17 cellular contexts compared by ENCODE assay signal in genomic region chr14:34780646-34781045, GRCh38.
DNase-seq lines count a peak whose midpoint lies in the region; ATAC-seq and TF ChIP-seq lines count a peak whose summit lies in the region.
"Had no signal": no experiment of that assay in that cellular context is flagged by ENCODE, and none has a peak within 500 bp of the region (broad histone marks: within the 10 kb centered on the region; RNA-seq: fewer than 3 reads in every experiment).

No MANE protein-coding gene starts in this region.

- H3K27me3 ChIP-seq in IMR-90 (ENCODE audit: control insufficient read depth, insufficient read depth, low read length) (no peaks in the 10 kb centered on the region), WERI-Rb-1 (ENCODE audit: insufficient read depth, low read depth, severe bottlenecking) (no peaks in the 10 kb centered on the region)
- H3K27me3 ChIP-seq: BLaER1 treated with 17β-estradiol and CSF1 and Interleukin-3, amounts not matched to agents 10 nM and 100 nM; esophagus squamous epithelium; neural progenitor cell had no signal

- TF ChIP-seq CTCF in IMR-90 (conservative IDR thresholded peaks at IDR 0.05; ENCODE audit: low read depth, low read length) = no peak
- no peak for TF ChIP-seq CTCF in natural killer cell (IDR thresholded peaks at IDR 0.05)
- TF ChIP-seq CTCF in WERI-Rb-1 (IDR thresholded peaks at IDR 0.05; ENCODE audit: low read depth, low read length) = no peak

- H3K27ac Mint-ChIP-seq in activated CD4-positive, alpha-beta T cell treated with anti-CD3 and anti-CD28 coated beads, Interleukin-2, amount 10 ng/mL, durations not matched to agents 24 days and 14 days = peak overlapping the region; percentile 29
- H3K27ac Mint-ChIP-seq in central memory CD8-positive, alpha-beta T cell (ENCODE audit: low read depth) = peak overlapping the region; percentile 79
- H3K27ac Mint-ChIP-seq in natural killer cell = peak overlapping the region; percentile 42 to 52
- H3K27ac Mint-ChIP-seq: neural progenitor cell had no signal

- H3K4ac ChIP-seq in IMR-90 (ENCODE audit: low read depth, low read length) = peak overlapping the region; percentile 54; the same call in 1 of the 2 replicates

- H3K9me3 ChIP-seq in IMR-90 (ENCODE audit: control insufficient read depth, insufficient read depth, low read length) (no peaks in the 10 kb centered on the region), WERI-Rb-1 (ENCODE audit: severe bottlenecking) (no peaks in the 10 kb centered on the region)
- H3K9me3 ChIP-seq: BLaER1 treated with 17β-estradiol and CSF1 and Interleukin-3, amounts not matched to agents 10 nM and 100 nM; esophagus squamous epithelium had no signal

- no TSS peak for BruUV-seq in IMR-90 (replicated peaks; lab: Mats Ljungman, UMichigan)

- DNase-seq in activated CD4-positive, alpha-beta T cell treated with anti-CD3 and anti-CD28 coated beads, Interleukin-2, amount 10 ng/mL, durations not matched to agents 24 days and 14 days = no peak
- no peak for DNase-seq in activated CD4-positive, alpha-beta T cell treated with anti-CD3 and anti-CD28 coated beads, Interleukin-2, amount 50 U/mL, for 1 hour
- DNase-seq in IMR-90 (no peak), natural killer cell (no peak), SW480 (ENCODE audit: low spot score) (no peak), WERI-Rb-1 (no peak), NCI-H510A (lab: John Stamatoyannopoulos, UW) (no peak)
- no peak for DNase-seq in central memory CD8-positive, alpha-beta T cell (ENCODE audit: low spot score in 2 of 2)
- DNase-seq: activated CD4-positive, alpha-beta T cell treated with anti-CD3 and anti-CD28 coated beads, Interleukin-2, amount 50 U/mL, for 4 hours; activated effector memory CD4-positive, alpha-beta T cell treated with Interleukin-2 at 50 U/mL for 16 hours; DMS79; esophagus squamous epithelium; head of caudate nucleus; KG1 had no signal

- H3K27ac ChIP-seq in IMR-90 (ENCODE audit: insufficient read depth, low read length) = no peak overlapping the region
- no peak overlapping the region for H3K27ac ChIP-seq in WERI-Rb-1
- H3K27ac ChIP-seq: esophagus squamous epithelium, neural progenitor cell had no signal

- H2AK9ac ChIP-seq in IMR-90 (replicated peaks; ENCODE audit: low read depth, low read length, poor library complexity) = no peak overlapping the region

- H2AK5ac ChIP-seq in IMR-90 (ENCODE audit: low read depth, low read length) = peak overlapping the region; percentile 77; the same call in 1 of the 2 replicates

- peak overlapping the region; percentile 87; the same call in 1 of the 2 replicates for H2BK20ac ChIP-seq in IMR-90 (ENCODE audit: low read depth, low read length)

- no peak overlapping the region for H3K56ac ChIP-seq in IMR-90 (ENCODE audit: extremely low read depth, insufficient read depth, low read length)

- in situ Hi-C loops in IMR-90 (cut with MboI; ENCODE audit: low sequenced_read_pairs) = no loop called here

- peak; percentile 35; the same call in 1 of the 2 replicates for ATAC-seq in IMR-90 (ENCODE audit: low read depth)
- ATAC-seq in central memory CD8-positive, alpha-beta T cell (replicated peaks; ENCODE audit: extremely low read depth, poor library complexity, severe bottlenecking) = no peak
- ATAC-seq in natural killer cell = no peak

- no peaks in the 10 kb centered on the region for H3K27me3 Mint-ChIP-seq in activated CD4-positive, alpha-beta T cell treated with anti-CD3 and anti-CD28 coated beads, Interleukin-2, amount 10 ng/mL, durations not matched to agents 24 days and 14 days
- H3K27me3 Mint-ChIP-seq in central memory CD8-positive, alpha-beta T cell = no peaks in the 10 kb centered on the region
- H3K27me3 Mint-ChIP-seq in natural killer cell (ENCODE audit: low read depth in 2 of 2) = no peaks in the 10 kb centered on the region

- no peak overlapping the region for H2AFZ ChIP-seq in IMR-90 (replicated peaks; ENCODE audit: low read length, poor library complexity)
- H2AFZ ChIP-seq: neural progenitor cell had no signal

- peak overlapping the region; percentile 81; the same call in 1 of the 2 replicates for H3K14ac ChIP-seq in IMR-90 (replicated peaks; ENCODE audit: low read depth, low read length)

- TF ChIP-seq RAD21 in IMR-90 (IDR thresholded peaks at IDR 0.05; ENCODE audit: low read length) = no peak

- H3K36me3 ChIP-seq in IMR-90 (ENCODE audit: control insufficient read depth, insufficient read depth, low read length) (peaks cover 11% of the 10 kb centered on the region), WERI-Rb-1 (peaks cover 82% of the 10 kb centered on the region)
- H3K36me3 ChIP-seq: neural progenitor cell had no signal

- H2BK15ac ChIP-seq in IMR-90 (ENCODE audit: low read depth, low read length) = peak overlapping the region; percentile 93; the same call in 2 of the 3 replicates

- H3K4me2 ChIP-seq in IMR-90 (ENCODE audit: low read depth, low read length) = no peak overlapping the region; the same call in 1 of the 2 replicates
- H3K4me2 ChIP-seq: neural progenitor cell had no signal

- intact Hi-C loops in activated CD4-positive, alpha-beta T cell treated with anti-CD3 and anti-CD28 coated beads, Interleukin-2, amount 10 ng/mL, durations not matched to agents 24 days and 14 days (cut with micrococcal nuclease) = no loop called here
- intact Hi-C loops in IMR-90 (cut with micrococcal nuclease) (no loop called here), natural killer cell (cut with micrococcal nuclease) (no loop called here)

- H3K4me1 ChIP-seq in IMR-90 (ENCODE audit: control insufficient read depth, insufficient read depth, low read length) = peaks cover 2% of the 10 kb centered on the region; the same call in 1 of the 2 replicates
- H3K4me1 ChIP-seq: neural progenitor cell had no signal

- H3K9me3 Mint-ChIP-seq in activated CD4-positive, alpha-beta T cell treated with anti-CD3 and anti-CD28 coated beads, Interleukin-2, amount 10 ng/mL, durations not matched to agents 24 days and 14 days = no peaks in the 10 kb centered on the region
- no peaks in the 10 kb centered on the region for H3K9me3 Mint-ChIP-seq in central memory CD8-positive, alpha-beta T cell
- no peaks in the 10 kb centered on the region for H3K9me3 Mint-ChIP-seq in natural killer cell
- H3K9me3 Mint-ChIP-seq: neural progenitor cell had no signal

- H3K23ac ChIP-seq in IMR-90 (ENCODE audit: low read depth, low read length) = peak overlapping the region; percentile 54; the same call in 1 of the 2 replicates

- H4K8ac ChIP-seq in IMR-90 (ENCODE audit: low read depth in 2 of 2, low read length in 2 of 2) = peak overlapping the region in 1 of 2 experiments; percentile 92; a peak in 2 of 4 replicates

- dilution Hi-C loops in IMR-90 (cut with HindIII; ENCODE audit: low sequenced_read_pairs, unreplicated experiment) = no loop called here

- peaks cover 8% of the 10 kb centered on the region in 2 experiments; a peak in 2 of 4 replicates for H3K79me1 ChIP-seq in IMR-90 (ENCODE audit: low read depth in 1 of 2, low read length in 2 of 2)

- POLR2A ChIA-PET in IMR-90 (lab: Charles Lee; ENCODE audit: unreplicated experiment) = interaction anchor here (0.6 kb wide), 1 partner anchor 680 kb away, joined by 6 read pairs; no protein-coding TSS in a partner anchor

- peaks cover 7% of the 10 kb centered on the region for H3K4me1 Mint-ChIP-seq in activated CD4-positive, alpha-beta T cell treated with anti-CD3 and anti-CD28 coated beads, Interleukin-2, amount 10 ng/mL, durations not matched to agents 24 days and 14 days
- H3K4me1 Mint-ChIP-seq in central memory CD8-positive, alpha-beta T cell = peaks cover 7% of the 10 kb centered on the region
- H3K4me1 Mint-ChIP-seq in natural killer cell = peaks cover 0 to 6% of the 10 kb centered on the region in 2 donors
- H3K4me1 Mint-ChIP-seq: neural progenitor cell had no signal

- peak overlapping the region; percentile 75; the same call in 1 of the 2 replicates for H3K18ac ChIP-seq in IMR-90 (ENCODE audit: low read depth, low read length)

- CTCF ChIA-PET in IMR-90 (lab: Yijun Ruan, JAX) = interaction anchor here (0.6 kb wide), 2 partner anchors 20 to 877 kb away, joined by 3 to 4 read pairs; no protein-coding TSS in a partner anchor

- peak overlapping the region; percentile 89 for H2BK120ac ChIP-seq in IMR-90 (ENCODE audit: low read depth, low read length)

- peak overlapping the region; percentile 78 for H2BK5ac ChIP-seq in IMR-90 (ENCODE audit: low read depth, low read length, poor library complexity, severe bottlenecking)

- TF ChIP-seq POLR2A in IMR-90 (IDR thresholded peaks at IDR 0.05; ENCODE audit: low read depth, low read length) = no peak

- H3K9me1 ChIP-seq in IMR-90 (ENCODE audit: insufficient read depth, low read length) = 0 out of 2 replicates have a peak, but pooled peaks cover 2% of the 10 kb centered on the region

- peak overlapping the region; percentile 96; the same call in 1 of the 2 replicates for H4K5ac ChIP-seq in IMR-90 (ENCODE audit: low read depth, low read length)

- H3K36me3 Mint-ChIP-seq in activated CD4-positive, alpha-beta T cell treated with anti-CD3 and anti-CD28 coated beads, Interleukin-2, amount 10 ng/mL, durations not matched to agents 24 days and 14 days (ENCODE audit: low read depth) = peaks cover 60% of the 10 kb centered on the region
- peaks cover 52% of the 10 kb centered on the region for H3K36me3 Mint-ChIP-seq in central memory CD8-positive, alpha-beta T cell (ENCODE audit: insufficient read depth)
- H3K36me3 Mint-ChIP-seq in natural killer cell = peaks cover 30% of the 10 kb centered on the region

- H3K4me3 ChIP-seq in IMR-90 (ENCODE audit: insufficient read depth, low read depth, low read length) = no peak overlapping the region
- H3K4me3 ChIP-seq in WERI-Rb-1 (ENCODE audit: low read depth, low read length) = no peak overlapping the region
- H3K4me3 ChIP-seq: BLaER1 treated with 17β-estradiol and CSF1 and Interleukin-3, amounts not matched to agents 10 nM and 100 nM; esophagus squamous epithelium; lung; neural progenitor cell had no signal

- H3K4me3 Mint-ChIP-seq in activated CD4-positive, alpha-beta T cell treated with anti-CD3 and anti-CD28 coated beads, Interleukin-2, amount 10 ng/mL, durations not matched to agents 24 days and 14 days = no peak overlapping the region
- no peak overlapping the region for H3K4me3 Mint-ChIP-seq in central memory CD8-positive, alpha-beta T cell
- no peak overlapping the region for H3K4me3 Mint-ChIP-seq in natural killer cell
- H3K4me3 Mint-ChIP-seq: neural progenitor cell had no signal

- no peaks in the 10 kb centered on the region for H4K20me1 ChIP-seq in IMR-90 (ENCODE audit: insufficient read depth, low read length)

- H4K91ac ChIP-seq in IMR-90 (ENCODE audit: insufficient read depth, low read depth, low read length) = peak overlapping the region; percentile 42; the same call in 1 of the 2 replicates

- no peak overlapping the region for H3K9ac ChIP-seq in IMR-90 (ENCODE audit: low read depth, low read length)
- H3K9ac ChIP-seq: neural progenitor cell had no signal

TF ChIP-seq in IMR-90, 13 proteins besides CTCF, POLR2A, EP300 and RAD21 (continues in another document):
- TF ChIP-seq MAFK (IDR thresholded peaks at IDR 0.05; ENCODE audit: low read depth, low read length) (no peak), CHD1 (IDR thresholded peaks at IDR 0.05; ENCODE audit: low read depth, low read length) (no peak), RFX5 (IDR thresholded peaks at IDR 0.05; ENCODE audit: low read depth, low read length) (no peak), SMC3 (IDR thresholded peaks at IDR 0.05; ENCODE audit: low read depth, low read length) (no peak)

Comparison
In these comparisons a context has a peak if more than half of its experiments do, and no peak if none do; other contexts are left out.
1. H3K27ac Mint-ChIP-seq: peak in every context shown above with its lines; median percentile 79 in central memory CD8-positive, alpha-beta T cell; 47 in natural killer cell; 29 in activated CD4-positive, alpha-beta T cell treated with anti-CD3 and anti-CD28 coated beads, Interleukin-2, amount 10 ng/mL, durations not matched to agents 24 days and 14 days.